In genomic region chr16:54177857-54178490, GRCh38 we compare ENCODE assay signal across 20 cellular contexts.
DNase-seq lines count a peak whose midpoint lies in the region; ATAC-seq and TF ChIP-seq lines count a peak whose summit lies in the region.
"Had no signal": no experiment of that assay in that cellular context is flagged by ENCODE, and none has a peak within 500 bp of the region (broad histone marks: within the 10 kb centered on the region; RNA-seq: fewer than 3 reads in every experiment).

No MANE protein-coding gene starts in this region.

- intact Hi-C loops in Caco-2 (cut with micrococcal nuclease; ENCODE audit: unreplicated experiment): loop anchor here (2.0 to 10.0 kb wide), 5 partner anchors 107 to 749 kb away; no protein-coding TSS in a partner anchor

- TF ChIP-seq CTCF in Caco-2 (IDR thresholded peaks at IDR 0.05; ENCODE audit: insufficient read depth in 1 of 2, low read depth in 1 of 2, low read length in 1 of 2, severe bottlenecking in 1 of 2, unreplicated experiment in 1 of 2) (no peak), parathyroid adenoma (IDR thresholded peaks at IDR 0.05) (no peak)

- H3K27me3 Mint-ChIP-seq in Caco-2 (ENCODE audit: insufficient read depth, unreplicated experiment): no peaks in the 10 kb centered on the region

- peaks cover 10% of the 10 kb centered on the region for H3K9me3 Mint-ChIP-seq in Caco-2 (ENCODE audit: unreplicated experiment)
- H3K9me3 Mint-ChIP-seq: CD4-positive, alpha-beta T cell had no signal

- no peak for ATAC-seq in HG03095 (IDR thresholded peaks at IDR 0.05; ENCODE audit: unreplicated experiment)
- no peak for ATAC-seq in GM21367 (IDR thresholded peaks at IDR 0.05; ENCODE audit: unreplicated experiment)
- ATAC-seq: HCT116 had no signal

- H3K36me3 ChIP-seq in Caco-2 (ENCODE audit: control insufficient read depth, insufficient read depth, low read length) (no peaks in the 10 kb centered on the region), mesodermal cell (ENCODE audit: control insufficient read depth, insufficient read depth, low read length) (no peaks in the 10 kb centered on the region), parathyroid adenoma (ENCODE audit: control insufficient read depth, insufficient read depth, low read length) (no peaks in the 10 kb centered on the region)
- H3K36me3 ChIP-seq: BLaER1, Peyer's patch, SJCRH30 had no signal

- H3K4me3 ChIP-seq in Caco-2 (ENCODE audit: low read depth, low read length): no peak overlapping the region
- no peak overlapping the region for H3K4me3 ChIP-seq in mesodermal cell (ENCODE audit: extremely low read depth, insufficient read depth, low read length, poor library complexity, severe bottlenecking)
- H3K4me3 ChIP-seq in parathyroid adenoma (ENCODE audit: low read depth, low read length): no peak overlapping the region
- H3K4me3 ChIP-seq: BLaER1, Peyer's patch, SJCRH30 had no signal

- peaks cover 80% of the 10 kb centered on the region for H3K4me1 Mint-ChIP-seq in Caco-2 (ENCODE audit: low read depth, unreplicated experiment)

- H3K4me3 Mint-ChIP-seq in Caco-2 (ENCODE audit: unreplicated experiment): peak overlapping the region; percentile 34
- H3K4me3 Mint-ChIP-seq: CD4-positive, alpha-beta T cell had no signal

- H3K9me3 ChIP-seq in Caco-2 (no peaks in the 10 kb centered on the region; the same call in 1 of the 2 replicates), mesodermal cell (ENCODE audit: control insufficient read depth, low read length) (no peaks in the 10 kb centered on the region), parathyroid adenoma (ENCODE audit: control insufficient read depth, low read length) (no peaks in the 10 kb centered on the region)
- H3K9me3 ChIP-seq: BLaER1, Peyer's patch, SJCRH30 had no signal

- peak overlapping the region; percentile 60 for H3K27ac ChIP-seq in mesodermal cell (ENCODE audit: low read depth, low read length, severe bottlenecking)
- H3K27ac ChIP-seq in parathyroid adenoma: no peak overlapping the region
- H3K27ac ChIP-seq: 22Rv1, BLaER1, Peyer's patch, SJCRH30 had no signal

- peak overlapping the region; percentile 2 for H2AFZ ChIP-seq in parathyroid adenoma

- H3K27me3 ChIP-seq in Caco-2 (replicated peaks; ENCODE audit: control insufficient read depth, insufficient read depth, low read length) (no peaks in the 10 kb centered on the region), parathyroid adenoma (ENCODE audit: control insufficient read depth, insufficient read depth, low read length) (no peaks in the 10 kb centered on the region)
- H3K27me3 ChIP-seq: BLaER1, Peyer's patch, SJCRH30 had no signal

- WGBS in mesodermal cell (ENCODE audit: insufficient coverage in 2 of 2), 2 experiments: 89 to 91% methylated on average over 4 to 9 of the region's 11 CpGs

- DNase-seq in DMS79 treated with DMSO at 0.1 percent for 48 hours (lab: John Stamatoyannopoulos, UW) (peak; percentile 23), DMS79 (lab: John Stamatoyannopoulos, UW) (no peak), Caco-2 (no peak)
- no peak for DNase-seq in stimulated activated CD4-positive, alpha-beta T cell treated with anti-CD3 and anti-CD28 coated beads, Interleukin-12 subunit alpha, Interleukin-12 subunit beta, amount 100 ng/mL, for 4 hours
- DNase-seq: ACHN; CD4-positive, alpha-beta T cell; COR-L47; DMS 273 treated with DMSO at 0.1 percent for 48 hours; KG1; NCI-H2029 treated with DMSO at 0.1 percent for 48 hours; NCI-H2171; Peyer's patch; SJCRH30 had no signal

- H3K27ac Mint-ChIP-seq in Caco-2 (ENCODE audit: unreplicated experiment): peak overlapping the region; percentile 55
- H3K27ac Mint-ChIP-seq: CD4-positive, alpha-beta T cell had no signal

- CTCF ChIA-PET in Caco-2 (lab: Charles Lee): no interaction called here

- H3K4me2 ChIP-seq in parathyroid adenoma (ENCODE audit: low read length): peak overlapping the region; percentile 49
- H3K4me2 ChIP-seq: BLaER1 had no signal

- POLR2A ChIA-PET in Caco-2 (lab: Charles Lee): no interaction called here

- peaks cover 15% of the 10 kb centered on the region for H3K36me3 Mint-ChIP-seq in Caco-2 (ENCODE audit: insufficient read depth, unreplicated experiment)

- H3K79me2 ChIP-seq in parathyroid adenoma: no peaks in the 10 kb centered on the region

- H3K9ac ChIP-seq in parathyroid adenoma: no peak overlapping the region
- H3K9ac ChIP-seq: BLaER1 had no signal

- no TSS peak for BruUV-seq in Caco-2 (replicated peaks; lab: Mats Ljungman, UMichigan)

- H3K4me1 ChIP-seq in Caco-2 (peaks cover 78% of the 10 kb centered on the region), mesodermal cell (ENCODE audit: control insufficient read depth, insufficient read depth, low read length, poor library complexity, severe bottlenecking) (peaks cover 48% of the 10 kb centered on the region), parathyroid adenoma (peaks cover 7% of the 10 kb centered on the region)
- H3K4me1 ChIP-seq: BLaER1, SJCRH30 had no signal
